In the genomic region with DNA sequence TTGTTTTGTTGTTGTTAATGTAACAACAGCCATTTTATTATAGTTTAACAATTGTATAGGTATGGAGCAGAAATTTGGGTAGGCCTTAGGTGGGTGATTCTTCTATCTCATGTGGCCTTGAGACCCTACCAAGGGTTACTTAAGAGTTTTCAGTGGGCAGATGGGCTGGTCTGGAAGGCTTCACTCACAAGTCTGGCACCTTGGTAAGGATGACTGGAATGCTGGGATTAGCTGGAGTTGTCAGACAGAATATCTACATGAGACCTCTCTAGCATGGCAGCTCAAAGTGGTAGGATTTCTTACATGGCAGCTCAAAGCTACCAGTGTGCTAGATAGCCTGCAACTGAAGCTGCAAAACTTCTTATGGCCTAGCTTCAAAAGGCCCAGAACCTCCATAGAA, we compare ENCODE assay signal across 20 cellular contexts. TPM values are rescaled to one million over a fixed set of nuclear protein-coding genes. Genes with fewer than 3 reads are reported as not detected.
"Had no signal": no experiment of that assay in that cellular context is flagged by ENCODE, and none has a peak within 500 bp of the region (broad histone marks: within the 10 kb centered on the region; RNA-seq: fewer than 3 reads in every experiment).

No MANE protein-coding gene starts in this region.

- H3K4me2 ChIP-seq: neural progenitor cell had no signal

- H2AFZ ChIP-seq: neural progenitor cell had no signal

- H3K27me3 ChIP-seq: right atrium auricular region, spleen had no signal

- H3K9ac ChIP-seq: neural progenitor cell had no signal

- H3K27me3 Mint-ChIP-seq: activated naive CD8-positive, alpha-beta T cell had no signal

- H3K27ac Mint-ChIP-seq: activated CD4-positive, alpha-beta T cell treated with anti-CD3 and anti-CD28 coated beads, Interleukin-2, amount 10 ng/mL, durations not matched to agents 24 days and 14 days; activated CD8-positive, alpha-beta T cell treated with anti-CD3 and anti-CD28 coated beads, Interleukin-2, amount 10 ng/mL, durations not matched to agents 7 days and 5 days; activated naive CD8-positive, alpha-beta T cell; neural progenitor cell; T-helper 1 cell treated with Interleukin-12 subunit alpha and Interleukin-12 subunit beta and Interleukin-4 antibody, amounts not matched to agents 30 μg/mL and 1 μg/mL, for 36 hours had no signal

- ATAC-seq: activated CD8-positive, alpha-beta T cell treated with anti-CD3 and anti-CD28 coated beads, Interleukin-2, amount 10 ng/mL, durations not matched to agents 7 days and 5 days; heart left ventricle; mucosa of descending colon; stimulated activated naive CD8-positive, alpha-beta T cell treated with anti-CD3 and anti-CD28 coated beads, Interleukin-15, Interleukin-2, amounts not matched to agents 100 U/mL and 50 U/mL, for 24 hours had no signal

- H3K4me3 ChIP-seq: coronary artery, heart left ventricle, mucosa of descending colon, neural progenitor cell, prostate gland, right atrium auricular region, spleen, tibial artery had no signal

- H3K27ac ChIP-seq: coronary artery, epithelial cell of prostate, heart left ventricle, neural progenitor cell, prostate gland, right atrium auricular region, spleen, tibial artery had no signal

- DNase-seq: activated CD4-positive, alpha-beta T cell treated with anti-CD3 and anti-CD28 coated beads, Interleukin-2, amount 10 ng/mL, durations not matched to agents 24 days and 14 days; activated CD8-positive, alpha-beta T cell treated with anti-CD3 and anti-CD28 coated beads, Interleukin-2, amount 10 ng/mL, durations not matched to agents 7 days and 5 days; activated T-cell treated with anti-CD3 and anti-CD28 coated beads, Interleukin-2, amount 50 U/mL, for 1 hour; cerebellar nuclear complex; heart left ventricle; stimulated activated CD4-positive, alpha-beta T cell treated with anti-CD3 and anti-CD28 coated beads, Interleukin-4, amount 100 ng/mL, for 24 hours; stimulated activated naive CD8-positive, alpha-beta T cell treated with anti-CD3 and anti-CD28 coated beads, Interleukin-15, Interleukin-2, amounts not matched to agents 100 U/mL and 50 U/mL, for 24 hours; tibial artery had no signal

- H3K4me3 Mint-ChIP-seq: activated CD4-positive, alpha-beta T cell treated with anti-CD3 and anti-CD28 coated beads, Interleukin-2, amount 10 ng/mL, durations not matched to agents 24 days and 14 days; activated CD8-positive, alpha-beta T cell treated with anti-CD3 and anti-CD28 coated beads, Interleukin-2, amount 10 ng/mL, durations not matched to agents 7 days and 5 days; activated naive CD8-positive, alpha-beta T cell; neural progenitor cell; T-helper 1 cell treated with Interleukin-12 subunit alpha and Interleukin-12 subunit beta and Interleukin-4 antibody, amounts not matched to agents 30 μg/mL and 1 μg/mL, for 36 hours had no signal

- H3K9me3 Mint-ChIP-seq: activated CD4-positive, alpha-beta T cell treated with anti-CD3 and anti-CD28 coated beads, Interleukin-2, amount 10 ng/mL, durations not matched to agents 24 days and 14 days; neural progenitor cell; T-helper 1 cell treated with Interleukin-12 subunit alpha and Interleukin-12 subunit beta and Interleukin-4 antibody, amounts not matched to agents 30 μg/mL and 1 μg/mL, for 36 hours had no signal

- H3K9me3 ChIP-seq: heart left ventricle, mucosa of descending colon, prostate gland, right atrium auricular region, spleen, tibial artery had no signal

RNA-seq across cellular contexts. Expression of a gene that starts 6.0 kb away (rescaled TPM):
- total RNA-seq: bronchial epithelial cell had no signal

RNA-seq across cellular contexts. Expression of a gene that starts 30.6 kb away (rescaled TPM):
- total RNA-seq: activated CD8-positive, alpha-beta T cell treated with anti-CD3 and anti-CD28 coated beads, Interleukin-2, amount 10 ng/mL, durations not matched to agents 7 days and 5 days; mucosa of descending colon; prostate gland; right atrium auricular region; spleen; subcutaneous adipose tissue; urinary bladder had no signal
